Comparison of ENCODE assay signal across 1 cellular context in the genomic region with DNA sequence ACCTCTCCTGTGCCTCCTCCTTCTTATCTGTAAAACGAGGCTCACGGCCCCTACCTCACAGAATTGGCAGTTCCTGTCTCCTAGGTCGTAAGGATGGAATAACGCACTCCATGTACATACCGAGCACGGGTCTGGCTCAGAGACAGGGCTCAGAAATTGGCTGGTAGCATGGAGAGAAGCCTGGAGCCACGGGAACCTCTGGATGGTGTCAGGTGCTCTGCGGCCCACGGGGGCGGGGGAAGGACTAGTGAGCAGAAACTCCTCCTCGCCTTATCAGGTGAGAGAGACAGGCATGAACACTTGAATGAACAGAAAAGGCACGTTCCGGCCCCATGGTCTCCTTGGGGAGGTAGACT.
TF ChIP-seq lines count a peak whose summit lies in the region.

No MANE protein-coding gene starts in this region.

TF ChIP-seq in HepG2, 621 proteins besides CTCF, POLR2A, EP300 and RAD21 (continued from another document):
- TF ChIP-seq GABPA (IDR thresholded peaks at IDR 0.05; ENCODE audit: low read depth, low read length) (no peak), GABPA (CRISPR knock-in tag; IDR thresholded peaks at IDR 0.05; ENCODE audit: low read depth) (no peak), ZNF292 (CRISPR knock-in tag; IDR thresholded peaks at IDR 0.05; ENCODE audit: borderline replicate concordance, low read depth) (0 out of 2 replicates have a peak, but pooled peaks have one; percentile 9), FUBP1 (CRISPR knock-in tag; IDR thresholded peaks at IDR 0.05; ENCODE audit: borderline replicate concordance) (no peak), GLI4 (CRISPR knock-in tag; IDR thresholded peaks at IDR 0.05; ENCODE audit: borderline replicate concordance) (no peak), ZNF451 (CRISPR knock-in tag; IDR thresholded peaks at IDR 0.05) (peak; percentile 46; the same call in 1 of the 2 replicates), KLF6 (CRISPR knock-in tag; IDR thresholded peaks at IDR 0.05) (0 out of 2 replicates have a peak, but pooled peaks have one; percentile 7), TOPORS (CRISPR knock-in tag; IDR thresholded peaks at IDR 0.05) (0 out of 2 replicates have a peak, but pooled peaks have one; percentile 38), ZNF317 (CRISPR knock-in tag; IDR thresholded peaks at IDR 0.05) (0 out of 2 replicates have a peak, but pooled peaks have one; percentile 14), NR2F6 (IDR thresholded peaks at IDR 0.05) (no peak), NR2F6 (CRISPR knock-in tag; IDR thresholded peaks at IDR 0.05) (0 out of 2 replicates have a peak, but pooled peaks have one; percentile 6), ZNF749 (CRISPR knock-in tag; IDR thresholded peaks at IDR 0.05; ENCODE audit: borderline replicate concordance) (no peak), HMGXB4 (CRISPR knock-in tag; IDR thresholded peaks at IDR 0.05; ENCODE audit: borderline replicate concordance in 1 of 2, low read depth in 1 of 2) (0 out of 4 replicates have a peak, but pooled peaks of 1 of the 2 experiments have one; percentile 46), ZNF501 (CRISPR knock-in tag; IDR thresholded peaks at IDR 0.05) (peak; percentile 7; the same call in 1 of the 2 replicates), TAF1 (CRISPR knock-in tag; IDR thresholded peaks at IDR 0.05) (peak; percentile 4; the same call in 1 of the 2 replicates), SMARCC2 (IDR thresholded peaks at IDR 0.05) (no peak), FOXM1 (CRISPR knock-in tag; IDR thresholded peaks at IDR 0.05) (no peak), AHDC1 (CRISPR knock-in tag; IDR thresholded peaks at IDR 0.05; ENCODE audit: borderline replicate concordance) (no peak)
- TF ChIP-seq, protein P1, sequence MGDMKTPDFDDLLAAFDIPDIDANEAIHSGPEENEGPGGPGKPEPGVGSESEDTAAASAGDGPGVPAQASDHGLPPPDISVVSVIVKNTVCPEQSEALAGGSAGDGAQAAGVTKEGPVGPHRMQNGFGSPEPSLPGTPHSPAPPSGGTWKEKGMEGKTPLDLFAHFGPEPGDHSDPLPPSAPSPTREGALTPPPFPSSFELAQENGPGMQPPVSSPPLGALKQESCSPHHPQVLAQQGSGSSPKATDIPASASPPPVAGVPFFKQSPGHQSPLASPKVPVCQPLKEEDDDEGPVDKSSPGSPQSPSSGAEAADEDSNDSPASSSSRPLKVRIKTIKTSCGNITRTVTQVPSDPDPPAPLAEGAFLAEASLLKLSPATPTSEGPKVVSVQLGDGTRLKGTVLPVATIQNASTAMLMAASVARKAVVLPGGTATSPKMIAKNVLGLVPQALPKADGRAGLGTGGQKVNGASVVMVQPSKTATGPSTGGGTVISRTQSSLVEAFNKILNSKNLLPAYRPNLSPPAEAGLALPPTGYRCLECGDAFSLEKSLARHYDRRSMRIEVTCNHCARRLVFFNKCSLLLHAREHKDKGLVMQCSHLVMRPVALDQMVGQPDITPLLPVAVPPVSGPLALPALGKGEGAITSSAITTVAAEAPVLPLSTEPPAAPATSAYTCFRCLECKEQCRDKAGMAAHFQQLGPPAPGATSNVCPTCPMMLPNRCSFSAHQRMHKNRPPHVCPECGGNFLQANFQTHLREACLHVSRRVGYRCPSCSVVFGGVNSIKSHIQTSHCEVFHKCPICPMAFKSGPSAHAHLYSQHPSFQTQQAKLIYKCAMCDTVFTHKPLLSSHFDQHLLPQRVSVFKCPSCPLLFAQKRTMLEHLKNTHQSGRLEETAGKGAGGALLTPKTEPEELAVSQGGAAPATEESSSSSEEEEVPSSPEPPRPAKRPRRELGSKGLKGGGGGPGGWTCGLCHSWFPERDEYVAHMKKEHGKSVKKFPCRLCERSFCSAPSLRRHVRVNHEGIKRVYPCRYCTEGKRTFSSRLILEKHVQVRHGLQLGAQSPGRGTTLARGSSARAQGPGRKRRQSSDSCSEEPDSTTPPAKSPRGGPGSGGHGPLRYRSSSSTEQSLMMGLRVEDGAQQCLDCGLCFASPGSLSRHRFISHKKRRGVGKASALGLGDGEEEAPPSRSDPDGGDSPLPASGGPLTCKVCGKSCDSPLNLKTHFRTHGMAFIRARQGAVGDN (CRISPR knock-in tag; IDR thresholded peaks at IDR 0.05), result peak; percentile 66; the same call in 1 of the 2 replicates
